13 cellular contexts compared by ENCODE assay signal in genomic region chr16:17272716-17273115, GRCh38.
DNase-seq lines count a peak whose midpoint lies in the region; TF ChIP-seq lines count a peak whose summit lies in the region.
"Had no signal": no experiment of that assay in that cellular context is flagged by ENCODE, and none has a peak within 500 bp of the region (broad histone marks: within the 10 kb centered on the region; RNA-seq: fewer than 3 reads in every experiment).

No MANE protein-coding gene starts in this region.

- H3K36me3 Mint-ChIP-seq in Caco-2 (ENCODE audit: insufficient read depth, unreplicated experiment), result peaks cover 11% of the 10 kb centered on the region
- no peaks in the 10 kb centered on the region for H3K36me3 Mint-ChIP-seq in dendritic cell treated with granulocyte-macrophage colony-stimulating factor and Interleukin-4, amounts not matched to agents 40 ng/mL and 50 ng/mL, for 4 days (ENCODE audit: low read depth)
- H3K36me3 Mint-ChIP-seq in osteocyte (ENCODE audit: unreplicated experiment), result no peaks in the 10 kb centered on the region
- no peaks in the 10 kb centered on the region for H3K36me3 Mint-ChIP-seq in progenitor cell of endocrine pancreas (ENCODE audit: insufficient read depth)

- peaks cover 40% of the 10 kb centered on the region for H3K4me1 Mint-ChIP-seq in Caco-2 (ENCODE audit: low read depth, unreplicated experiment)
- peaks cover 53% of the 10 kb centered on the region for H3K4me1 Mint-ChIP-seq in dendritic cell treated with granulocyte-macrophage colony-stimulating factor and Interleukin-4, amounts not matched to agents 40 ng/mL and 50 ng/mL, for 4 days (ENCODE audit: low read depth)
- H3K4me1 Mint-ChIP-seq in osteocyte (ENCODE audit: unreplicated experiment), result peaks cover 15% of the 10 kb centered on the region
- peaks cover 23% of the 10 kb centered on the region for H3K4me1 Mint-ChIP-seq in progenitor cell of endocrine pancreas (ENCODE audit: low read depth)

- no peaks in the 10 kb centered on the region for H3K9me3 ChIP-seq in Caco-2
- H3K9me3 ChIP-seq in SJSA1 (replicated peaks), result no peaks in the 10 kb centered on the region
- H3K9me3 ChIP-seq: tibial artery had no signal

- H3K4me3 ChIP-seq in Caco-2 (ENCODE audit: low read depth, low read length), result no peak overlapping the region
- H3K4me3 ChIP-seq in SJSA1, result no peak overlapping the region
- H3K4me3 ChIP-seq: PC-9, tibial artery had no signal

- intact Hi-C loops in Caco-2 (cut with micrococcal nuclease; ENCODE audit: unreplicated experiment), result loop anchor here (10.0 kb wide), 1 partner anchor 72 kb away; no protein-coding TSS in a partner anchor
- intact Hi-C loops in dendritic cell treated with granulocyte-macrophage colony-stimulating factor and Interleukin-4, amounts not matched to agents 40 ng/mL and 50 ng/mL, for 4 days (cut with micrococcal nuclease), result loop anchor here (5.0 to 10.0 kb wide), 2 partner anchors 35 to 192 kb away; no protein-coding TSS in a partner anchor

- H3K27me3 ChIP-seq in Caco-2 (replicated peaks; ENCODE audit: control insufficient read depth, insufficient read depth, low read length) (no peaks in the 10 kb centered on the region), SJSA1 (replicated peaks) (no peaks in the 10 kb centered on the region)
- H3K27me3 ChIP-seq: tibial artery had no signal

- CTCF ChIA-PET in Caco-2 (lab: Charles Lee), result no interaction called here

- H3K4me3 Mint-ChIP-seq in Caco-2 (ENCODE audit: unreplicated experiment), result no peak overlapping the region
- no peak overlapping the region for H3K4me3 Mint-ChIP-seq in dendritic cell treated with granulocyte-macrophage colony-stimulating factor and Interleukin-4, amounts not matched to agents 40 ng/mL and 50 ng/mL, for 4 days
- H3K4me3 Mint-ChIP-seq in osteocyte (ENCODE audit: unreplicated experiment), result no peak overlapping the region
- H3K4me3 Mint-ChIP-seq in progenitor cell of endocrine pancreas (ENCODE audit: low read depth), result no peak overlapping the region
- H3K4me3 Mint-ChIP-seq: activated naive CD4-positive, alpha-beta T cell treated with anti-CD3 and anti-CD28 coated beads for 36 hours had no signal

- DNase-seq in Caco-2, result no peak
- DNase-seq in SJSA1 (ENCODE audit: low read depth in 1 of 2, low spot score in 2 of 2), result no peak
- no peak for DNase-seq in osteocyte (ENCODE audit: extremely low spot score, unreplicated experiment)
- DNase-seq in NK-92 treated with Interleukin-12 subunit alpha and Interleukin-12 subunit beta, amount 100 ng/mL, for 24 hours (lab: John Stamatoyannopoulos, UW), result no peak
- no peak for DNase-seq in progenitor cell of endocrine pancreas (ENCODE audit: low spot score, unreplicated experiment)
- no peak for DNase-seq in Ammon's horn (ENCODE audit: low spot score)
- DNase-seq: NCI-H1048, NCI-H748 treated with DMSO at 0.1 percent for 48 hours, nucleus accumbens, PC-9 had no signal

- H3K9me3 Mint-ChIP-seq in Caco-2 (ENCODE audit: unreplicated experiment) (no peaks in the 10 kb centered on the region), osteocyte (ENCODE audit: unreplicated experiment) (no peaks in the 10 kb centered on the region), progenitor cell of endocrine pancreas (ENCODE audit: low read depth) (no peaks in the 10 kb centered on the region)
- no peaks in the 10 kb centered on the region for H3K9me3 Mint-ChIP-seq in dendritic cell treated with granulocyte-macrophage colony-stimulating factor and Interleukin-4, amounts not matched to agents 40 ng/mL and 50 ng/mL, for 4 days
- H3K9me3 Mint-ChIP-seq: activated naive CD4-positive, alpha-beta T cell treated with anti-CD3 and anti-CD28 coated beads for 36 hours had no signal

- H3K36me3 ChIP-seq in Caco-2 (ENCODE audit: control insufficient read depth, insufficient read depth, low read length) (no peaks in the 10 kb centered on the region), SJSA1 (no peaks in the 10 kb centered on the region)
- H3K36me3 ChIP-seq: tibial artery had no signal

- H3K4me1 ChIP-seq in Caco-2 (peaks cover 36% of the 10 kb centered on the region), SJSA1 (replicated peaks) (peaks cover 57% of the 10 kb centered on the region)

- POLR2A ChIA-PET in Caco-2 (lab: Charles Lee), result no interaction called here

- no peak for TF ChIP-seq CTCF in Caco-2 (IDR thresholded peaks at IDR 0.05; ENCODE audit: insufficient read depth in 1 of 2, low read depth in 1 of 2, low read length in 1 of 2, severe bottlenecking in 1 of 2, unreplicated experiment in 1 of 2)
- TF ChIP-seq CTCF in osteocyte (IDR thresholded peaks at IDR 0.05), result no peak
- TF ChIP-seq CTCF in progenitor cell of endocrine pancreas (IDR thresholded peaks at IDR 0.05; ENCODE audit: unreplicated experiment), result no peak

- peak overlapping the region; percentile 70 for H3K27ac ChIP-seq in SJSA1
- H3K27ac ChIP-seq: PC-9, tibial artery had no signal

- peak overlapping the region; percentile 63 for H3K27ac Mint-ChIP-seq in Caco-2 (ENCODE audit: unreplicated experiment)
- peak overlapping the region; percentile 18 for H3K27ac Mint-ChIP-seq in dendritic cell treated with granulocyte-macrophage colony-stimulating factor and Interleukin-4, amounts not matched to agents 40 ng/mL and 50 ng/mL, for 4 days
- H3K27ac Mint-ChIP-seq in osteocyte (ENCODE audit: unreplicated experiment), result peak overlapping the region; percentile 41
- no peak overlapping the region for H3K27ac Mint-ChIP-seq in progenitor cell of endocrine pancreas

- H3K27me3 Mint-ChIP-seq in Caco-2 (ENCODE audit: insufficient read depth, unreplicated experiment) (no peaks in the 10 kb centered on the region), osteocyte (ENCODE audit: unreplicated experiment) (no peaks in the 10 kb centered on the region), progenitor cell of endocrine pancreas (no peaks in the 10 kb centered on the region)
- no peaks in the 10 kb centered on the region for H3K27me3 Mint-ChIP-seq in dendritic cell treated with granulocyte-macrophage colony-stimulating factor and Interleukin-4, amounts not matched to agents 40 ng/mL and 50 ng/mL, for 4 days

- BruUV-seq in Caco-2 (replicated peaks; lab: Mats Ljungman, UMichigan), result no TSS peak
